21 cellular contexts compared by ENCODE assay signal in genomic region chr14:104422301-104423223, GRCh38.
A peak's percentile ranks its signal among the peaks of the same experiment; 100 is the strongest.
DNase-seq lines count a peak whose midpoint lies in the region; FAIRE-seq and TF ChIP-seq lines count a peak whose summit lies in the region.
"Had no signal": no experiment of that assay in that cellular context is flagged by ENCODE, and none has a peak within 500 bp of the region (broad histone marks: within the 10 kb centered on the region; RNA-seq: fewer than 3 reads in every experiment).

No MANE protein-coding gene starts in this region.

- no peaks in the 10 kb centered on the region for H3K36me3 ChIP-seq in stomach
- H3K36me3 ChIP-seq in tibial artery = no peaks in the 10 kb centered on the region
- H3K36me3 ChIP-seq in kidney (ENCODE audit: control insufficient read depth in 1 of 2, insufficient read depth in 2 of 2, low read length in 2 of 2) = no peaks in the 10 kb centered on the region
- H3K36me3 ChIP-seq: gastroesophageal sphincter, lower lobe of right lung, MG63, SJCRH30, uterus had no signal

- no peak for FAIRE-seq in kidney (lab: Jason Lieb, UNC)
- FAIRE-seq: HepG2 had no signal

- H3K4me3 ChIP-seq in stomach (no peak overlapping the region), tibial artery (no peak overlapping the region), kidney (ENCODE audit: low read length in 2 of 2) (no peak overlapping the region)
- H3K4me3 ChIP-seq: body of pancreas, gastroesophageal sphincter, lower lobe of right lung, MG63, SJCRH30, uterus had no signal

- H3K27me3 ChIP-seq in stomach = peaks cover 0 to 32% (median 0%) of the 10 kb centered on the region in 3 donors
- peaks cover 0 to 52% of the 10 kb centered on the region in 2 donors for H3K27me3 ChIP-seq in tibial artery
- H3K27me3 ChIP-seq: body of pancreas, MG63, SJCRH30, uterus had no signal

- TF ChIP-seq CTCF in stomach (IDR thresholded peaks at IDR 0.05) (no peak), tibial artery (IDR thresholded peaks at IDR 0.05) (no peak), kidney (IDR thresholded peaks at IDR 0.05; ENCODE audit: borderline replicate concordance, extremely low read depth, insufficient read depth) (no peak)

- intact Hi-C loops in stomach (cut with DNase I; ENCODE audit: low total_unique reads) = no loop called here
- intact Hi-C loops in tibial artery (cut with DNase I; ENCODE audit: low total_unique reads) = no loop called here
- intact Hi-C loops in kidney (cut with DNase I) = no loop called here

- TF ChIP-seq EP300 in stomach (IDR thresholded peaks at IDR 0.05) = no peak

- DNase-seq in activated CD8-positive, alpha-beta memory T cell treated with anti-CD3 and anti-CD28 coated beads for 24 hours = peak; percentile 45
- DNase-seq in activated CD8-positive, alpha-beta memory T cell treated with anti-CD3 and anti-CD28 coated beads, Interleukin-2, amount 50 U/mL, for 4 hours = no peak
- peak; percentile 86 to 96 for DNase-seq in NCI-H446 (lab: John Stamatoyannopoulos, UW)
- DNase-seq in islet precursor cell = peak; percentile 52
- DNase-seq in stomach = peak; percentile 18
- DNase-seq in ureter (ENCODE audit: low spot score) = no peak
- DNase-seq in tibial artery = no peak
- DNase-seq in kidney = no peak
- DNase-seq: activated CD4-positive, alpha-beta T cell treated with anti-CD3 and anti-CD28 coated beads for 48 hours; body of pancreas; lower lobe of right lung; MG63; NCI-H1930; OCI-M1; SJCRH30; stimulated activated naive CD4-positive, alpha-beta T cell; T-helper 9 cell; uterus had no signal

- H3K27ac ChIP-seq in stomach (no peak overlapping the region), tibial artery (no peak overlapping the region), kidney (ENCODE audit: low read depth in 2 of 2, low read length in 2 of 2) (no peak overlapping the region)
- H3K27ac ChIP-seq: body of pancreas, epithelial cell of prostate, gastroesophageal sphincter, lower lobe of right lung, SJCRH30, uterus had no signal

- no peak for TF ChIP-seq POLR2A in stomach (IDR thresholded peaks at IDR 0.05)

- H3K9me3 ChIP-seq in stomach (no peaks in the 10 kb centered on the region), tibial artery (no peaks in the 10 kb centered on the region), kidney (ENCODE audit: control insufficient read depth in 1 of 2, low read length in 2 of 2) (no peaks in the 10 kb centered on the region)
- H3K9me3 ChIP-seq: body of pancreas, gastroesophageal sphincter, lower lobe of right lung, MG63, SJCRH30, uterus had no signal

- 81 to 88% (median 85%) methylated on average over 28 to 38 of the region's 38 CpGs for WGBS in stomach, 5 donors

- H3K4me1 ChIP-seq in stomach = peaks cover 0 to 6% (median 0%) of the 10 kb centered on the region in 4 donors
- H3K4me1 ChIP-seq in tibial artery = no peaks in the 10 kb centered on the region
- no peaks in the 10 kb centered on the region for H3K4me1 ChIP-seq in kidney (ENCODE audit: control insufficient read depth in 1 of 2, insufficient read depth in 1 of 2, low read depth in 1 of 2, low read length in 2 of 2)
- H3K4me1 ChIP-seq: body of pancreas, uterus had no signal

- no peak overlapping the region for H3K9ac ChIP-seq in kidney (ENCODE audit: low read length in 2 of 2)

Comparison
In these comparisons a context has a peak if more than half of its experiments do, and no peak if none do; other contexts are left out.
1. DNase-seq: peak in activated CD8-positive, alpha-beta memory T cell treated with anti-CD3 and anti-CD28 coated beads for 24 hours (single experiment), NCI-H446 (2 of 2), islet precursor cell (single experiment) and stomach (single experiment); none in activated CD8-positive, alpha-beta memory T cell treated with anti-CD3 and anti-CD28 coated beads, Interleukin-2, amount 50 U/mL, for 4 hours (single experiment), ureter (single experiment), tibial artery (0 of 2) and kidney (single experiment).